Comparison of ENCODE assay signal across 13 cellular contexts in genomic region chr3:45544719-45545296, GRCh38. TPM values are rescaled to one million over a fixed set of nuclear protein-coding genes. Genes with fewer than 3 reads are reported as not detected.
DNase-seq lines count a peak whose midpoint lies in the region; ATAC-seq and TF ChIP-seq lines count a peak whose summit lies in the region.
"Had no signal": no experiment of that assay in that cellular context is flagged by ENCODE, and none has a peak within 500 bp of the region (broad histone marks: within the 10 kb centered on the region; RNA-seq: fewer than 3 reads in every experiment).

No MANE protein-coding gene starts in this region.

- H3K9me3 Mint-ChIP-seq in effector memory CD8-positive, alpha-beta T cell, result no peaks in the 10 kb centered on the region

- H3K4me1 ChIP-seq in Loucy (ENCODE audit: insufficient read depth, low read length, poor library complexity, severe bottlenecking) (peaks cover 39% of the 10 kb centered on the region), mucosa of descending colon (ENCODE audit: low read depth) (no peaks in the 10 kb centered on the region)

- H3K27me3 Mint-ChIP-seq in effector memory CD8-positive, alpha-beta T cell, result no peaks in the 10 kb centered on the region

- no peaks in the 10 kb centered on the region for H4K20me1 ChIP-seq in Loucy (ENCODE audit: insufficient read depth, low read length, poor library complexity, severe bottlenecking)

- no peak for ATAC-seq in effector memory CD8-positive, alpha-beta T cell (replicated peaks)
- peak; percentile 20 for ATAC-seq in mucosa of descending colon
- ATAC-seq: activated CD4-positive, CD25-positive, alpha-beta regulatory T cell treated with anti-CD3 and anti-CD28 coated beads, Interleukin-2, amount 50 U/mL, for 24 hours had no signal

- no peak overlapping the region for H3K4me3 Mint-ChIP-seq in effector memory CD8-positive, alpha-beta T cell

- intact Hi-C loops in mucosa of descending colon (cut with DNase I, micrococcal nuclease), result no loop called here

- in situ Hi-C loops in GM13976 (cut with MboI; ENCODE audit: low sequenced_read_pairs, unreplicated experiment), result no loop called here

- H3K27ac Mint-ChIP-seq in effector memory CD8-positive, alpha-beta T cell, result peak overlapping the region; percentile 65 to 86

- peaks cover 17% of the 10 kb centered on the region for H3K36me3 Mint-ChIP-seq in effector memory CD8-positive, alpha-beta T cell (ENCODE audit: insufficient read depth)

- H3K36me3 ChIP-seq in Loucy (ENCODE audit: insufficient read depth, low read length) (peaks cover 6% of the 10 kb centered on the region; the same call in 1 of the 2 replicates), mucosa of descending colon (ENCODE audit: low read depth) (no peaks in the 10 kb centered on the region)

- H3K4me2 ChIP-seq in Loucy (ENCODE audit: low read depth, low read length, poor library complexity, severe bottlenecking), result no peak overlapping the region

- H3K79me2 ChIP-seq in Loucy (ENCODE audit: insufficient read depth, low read length), result no peaks in the 10 kb centered on the region

- H3K4me3 ChIP-seq in AG10803 (ENCODE audit: low read length) (no peak overlapping the region), Loucy (ENCODE audit: low read length, poor library complexity, severe bottlenecking) (no peak overlapping the region), mucosa of descending colon (no peak overlapping the region)

- DNase-seq in AG10803 (ENCODE audit: low read depth) (no peak), mucosa of descending colon (no peak), amniotic stem cell (lab: John Stamatoyannopoulos, UW) (no peak), NCI-H1417 treated with DMSO at 0.1 percent for 48 hours (lab: John Stamatoyannopoulos, UW) (no peak), GM13976 (ENCODE audit: low spot score) (no peak), amygdala (lab: John Stamatoyannopoulos, UW) (no peak)
- no peak for DNase-seq in effector memory CD8-positive, alpha-beta T cell
- DNase-seq: activated effector memory CD4-positive, alpha-beta T cell treated with Interleukin-2 at 50 U/mL for 16 hours; H7; NCI-H446 treated with DMSO at 0.1 percent for 48 hours; stimulated activated naive CD4-positive, alpha-beta T cell had no signal

- H3K9me3 ChIP-seq in Loucy (ENCODE audit: insufficient read depth, low read depth, low read length), result no peaks in the 10 kb centered on the region
- no peaks in the 10 kb centered on the region for H3K9me3 ChIP-seq in mucosa of descending colon

- no peaks in the 10 kb centered on the region for H3K9me2 ChIP-seq in Loucy (replicated peaks; ENCODE audit: low read depth, low read length)

- H3K27me3 ChIP-seq in Loucy (ENCODE audit: insufficient read depth, low read length, poor library complexity, severe bottlenecking), result no peaks in the 10 kb centered on the region

- H3K9ac ChIP-seq in Loucy (ENCODE audit: low read depth, low read length, poor library complexity, severe bottlenecking), result no peak overlapping the region

- H2AFZ ChIP-seq in Loucy (ENCODE audit: low read length), result no peak overlapping the region

- peaks cover 8 to 14% of the 10 kb centered on the region in 2 donors for H3K4me1 Mint-ChIP-seq in effector memory CD8-positive, alpha-beta T cell (ENCODE audit: low read depth in 2 of 2)

- H3F3A ChIP-seq in Loucy (ENCODE audit: low read depth), result no peaks in the 10 kb centered on the region

- TF ChIP-seq CTCF in AG10803 (conservative IDR thresholded peaks at IDR 0.05; ENCODE audit: low read length) (peak; percentile 22), Loucy (conservative IDR thresholded peaks at IDR 0.05; ENCODE audit: low read length) (peak; percentile 45), mucosa of descending colon (IDR thresholded peaks at IDR 0.05) (no peak), GM13976 (IDR thresholded peaks at IDR 0.05; ENCODE audit: borderline replicate concordance, control extremely low read depth, extremely low read depth, insufficient read depth, missing control alignments) (no peak)

RNA-seq across cellular contexts. Expression of gene LIMD1, which starts 49.7 kb away (rescaled TPM):
- total RNA-seq in mucosa of descending colon, result 10 to 100 TPM; 36.0 to 40.9 (median 38.9) TPM

Comparison
In these comparisons a context has a peak if more than half of its experiments do, and no peak if none do; other contexts are left out.
1. CTCF ChIP-seq: peak in AG10803 (single experiment) and Loucy (single experiment); none in mucosa of descending colon (single experiment) and GM13976 (single experiment).